Comparison of ENCODE assay signal across 8 cellular contexts in the genomic region with DNA sequence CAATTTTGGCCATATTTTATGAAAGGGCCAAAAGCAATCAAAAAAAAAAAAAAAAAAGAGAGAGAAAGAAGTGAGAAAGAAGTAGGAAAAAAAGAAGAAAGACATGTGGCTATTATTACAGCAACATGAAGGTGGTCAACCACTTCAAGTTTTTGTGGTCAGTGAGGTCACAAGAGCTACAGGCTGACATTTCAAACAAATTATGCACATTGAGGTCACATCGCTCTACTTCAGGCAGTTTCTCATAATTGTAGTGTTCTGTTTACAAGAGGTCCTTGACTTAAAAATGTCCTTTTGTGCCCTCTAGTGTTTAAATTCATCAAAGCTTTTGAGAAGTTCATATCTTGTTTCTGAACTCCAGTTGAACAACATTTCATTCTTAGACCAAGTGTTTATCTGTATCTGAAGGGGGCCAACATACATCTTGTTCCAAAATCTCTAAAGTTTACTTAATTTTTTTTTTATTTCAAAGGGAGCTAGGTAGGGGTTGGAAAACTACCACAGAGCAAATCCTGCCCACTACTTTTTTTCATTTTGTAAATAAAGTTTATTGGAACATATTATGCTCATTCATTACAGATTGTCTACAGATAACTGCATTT.
DNase-seq lines count a peak whose midpoint lies in the region; ATAC-seq and TF ChIP-seq lines count a peak whose summit lies in the region.

No MANE protein-coding gene starts in this region.

- H3K4me2 ChIP-seq in neural cell (ENCODE audit: low read length) = no peak overlapping the region

- no peaks in the 10 kb centered on the region for H3K79me2 ChIP-seq in neural cell (replicated peaks; ENCODE audit: insufficient read depth, low read length)

- ATAC-seq in GM18498 (IDR thresholded peaks at IDR 0.05; ENCODE audit: unreplicated experiment) (peak; percentile 97), HG02759 (IDR thresholded peaks at IDR 0.05; ENCODE audit: unreplicated experiment) (peak; percentile 95)

- TF ChIP-seq RAD21 in neural cell (conservative IDR thresholded peaks at IDR 0.05) = peak; percentile 76

- intact Hi-C loops in esophagus muscularis mucosa (cut with DNase I) = loop anchor here (2.0 kb wide), 1 partner anchor 192 kb away; no protein-coding TSS in a partner anchor

- H3K27me3 ChIP-seq in BJ (ENCODE audit: control insufficient read depth, insufficient read depth, low read length) (peaks cover 2% of the 10 kb centered on the region; the same call in 1 of the 2 replicates), esophagus muscularis mucosa (no peaks in the 10 kb centered on the region), neural cell (ENCODE audit: insufficient read depth, low read depth, low read length) (no peaks in the 10 kb centered on the region)

- no peaks in the 10 kb centered on the region for H3K36me3 ChIP-seq in BJ (ENCODE audit: control insufficient read depth, insufficient read depth, low read length)
- no peaks in the 10 kb centered on the region for H3K36me3 ChIP-seq in esophagus muscularis mucosa
- H3K36me3 ChIP-seq in neural cell (ENCODE audit: insufficient read depth, low read length) = no peaks in the 10 kb centered on the region

- WGBS in esophagus muscularis mucosa = 6% methylated on average over 1 of the region's 1 CpG

- H3K9me3 ChIP-seq in esophagus muscularis mucosa = no peaks in the 10 kb centered on the region
- H3K9me3 ChIP-seq in neural cell (ENCODE audit: low read length) = no peaks in the 10 kb centered on the region

- no peaks in the 10 kb centered on the region for H3F3A ChIP-seq in neural cell (ENCODE audit: insufficient read depth, low read length, poor library complexity, severe bottlenecking)

- H2AFZ ChIP-seq in neural cell (ENCODE audit: low read depth, low read length) = no peak overlapping the region

- CTCF ChIA-PET in BJ (lab: Yijun Ruan, JAX) = interaction anchor here (0.7 to 18.6 kb wide), 14 partner anchors 8 to 1550 kb away, joined by 3 to 279 read pairs (median 4); no protein-coding TSS in a partner anchor

- TF ChIP-seq EP300 in esophagus muscularis mucosa (IDR thresholded peaks at IDR 0.05) = no peak
- no peak for TF ChIP-seq EP300 in neural cell (conservative IDR thresholded peaks at IDR 0.05; ENCODE audit: poor library complexity, severe bottlenecking)

- POLR2A ChIA-PET in BJ (lab: Charles Lee) = interaction anchor here (0.6 kb wide), 1 partner anchor 190 kb away, joined by 5 read pairs; no protein-coding TSS in a partner anchor

- H4K20me1 ChIP-seq in neural cell (ENCODE audit: insufficient read depth) = no peaks in the 10 kb centered on the region

- no peaks in the 10 kb centered on the region for H3K9me2 ChIP-seq in neural cell (ENCODE audit: insufficient read depth, low read length)

- H3K4me1 ChIP-seq in esophagus muscularis mucosa = peaks cover 0 to 2% (median 0%) of the 10 kb centered on the region in 4 donors

- H3K27ac ChIP-seq in esophagus muscularis mucosa (replicated peaks in 1 of 4) (no peak overlapping the region), neural cell (ENCODE audit: low read length) (no peak overlapping the region)

- no peak overlapping the region for H3K4me3 ChIP-seq in BJ (ENCODE audit: low read depth, low read length)
- H3K4me3 ChIP-seq in NB4 (ENCODE audit: low read depth, low read length) = no peak overlapping the region
- H3K4me3 ChIP-seq in esophagus muscularis mucosa = no peak overlapping the region
- H3K4me3 ChIP-seq in neural cell (ENCODE audit: low read length) = no peak overlapping the region

- TF ChIP-seq POLR2A in NB4 (IDR thresholded peaks at IDR 0.05; ENCODE audit: extremely low read depth, insufficient read length) = no peak
- TF ChIP-seq POLR2A in esophagus muscularis mucosa (IDR thresholded peaks at IDR 0.05; ENCODE audit: low read depth) = no peak

- DNase-seq in BJ (ENCODE audit: low read depth) (peak; percentile 62), NB4 (ENCODE audit: low read depth) (peak; percentile 84), SKM-1 treated with dmso at 0.1 percent for 144 hours (lab: John Stamatoyannopoulos, UW; ENCODE audit: unreplicated experiment) (peak; percentile 96), esophagus muscularis mucosa (ENCODE audit: extremely low spot score) (no peak)
- no peak for DNase-seq in stimulated activated CD4-positive, alpha-beta T cell treated with anti-CD3 and anti-CD28 coated beads, Interleukin-2, amount 100 ng/mL, for 48 hours

- TF ChIP-seq CTCF in BJ (IDR thresholded peaks at IDR 0.05; ENCODE audit: insufficient read depth, low read depth, low read length) (peak; percentile 48), NB4 (IDR thresholded peaks at IDR 0.05; ENCODE audit: low read depth, low read length) (no peak), esophagus muscularis mucosa (IDR thresholded peaks at IDR 0.05) (peak; percentile 55 to 66 (median 58)), neural cell (IDR thresholded peaks at IDR 0.05; ENCODE audit: poor library complexity, severe bottlenecking) (peak; percentile 73)

- no peak overlapping the region for H3K9ac ChIP-seq in neural cell (ENCODE audit: low read length)

TF ChIP-seq in neural cell, 6 proteins besides CTCF, POLR2A, EP300 and RAD21:
- TF ChIP-seq TAF1 (IDR thresholded peaks at IDR 0.05; ENCODE audit: low read depth) (no peak), SMC3 (conservative IDR thresholded peaks at IDR 0.05; ENCODE audit: poor library complexity) (peak; percentile 79)
TF ChIP-seq in neural cell: peak in this region for 1.

Comparison
In these comparisons a context has a peak if more than half of its experiments do, and no peak if none do; other contexts are left out.
1. DNase-seq: peak in BJ (single experiment), NB4 (single experiment) and SKM-1 treated with dmso at 0.1 percent for 144 hours (single experiment); none in esophagus muscularis mucosa (single experiment) and stimulated activated CD4-positive, alpha-beta T cell treated with anti-CD3 and anti-CD28 coated beads, Interleukin-2, amount 100 ng/mL, for 48 hours (0 of 2).